ENCODE assay signal across 27 cellular contexts in the genomic region with DNA sequence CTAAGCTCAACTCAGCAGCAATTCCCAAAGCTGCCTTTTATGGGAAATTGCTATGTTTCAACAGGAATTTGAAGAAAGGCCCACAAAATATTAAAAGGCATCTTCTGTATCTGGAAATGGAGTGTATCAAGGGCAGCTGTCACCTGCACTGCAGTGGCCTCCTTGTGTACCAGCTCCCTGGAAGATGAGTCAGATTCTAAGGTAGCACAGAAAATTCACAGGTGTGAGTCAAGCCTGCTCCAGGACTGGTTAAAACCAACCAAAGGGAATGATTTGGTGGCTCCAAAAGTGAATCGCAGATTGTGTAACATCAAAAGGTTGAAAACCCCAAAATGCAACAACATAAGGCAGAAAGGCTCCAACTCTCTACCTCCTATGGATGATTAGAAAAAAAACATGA.
"Had no signal": no experiment of that assay in that cellular context is flagged by ENCODE, and none has a peak within 500 bp of the region (broad histone marks: within the 10 kb centered on the region; RNA-seq: fewer than 3 reads in every experiment).

No MANE protein-coding gene starts in this region.

- H3K36me3 ChIP-seq: heart right ventricle, suprapubic skin, transverse colon had no signal

- H3K9me3 Mint-ChIP-seq: activated CD4-positive, alpha-beta memory T cell treated with anti-CD3 and anti-CD28 coated beads for 36 hours; activated CD4-positive, alpha-beta T cell treated with anti-CD3 and anti-CD28 coated beads, Interleukin-2, amount 10 ng/mL, durations not matched to agents 24 days and 14 days; activated naive CD8-positive, alpha-beta T cell treated with anti-CD3 and anti-CD28 coated beads, Interleukin-2, amount 50 U/mL, for 24 hours; mesothelial cell of epicardium; naive B cell; nephron progenitor cell had no signal

- H3K27ac ChIP-seq: coronary artery, heart right ventricle, suprapubic skin, transverse colon had no signal

- H3K27ac Mint-ChIP-seq: activated CD4-positive, alpha-beta memory T cell treated with anti-CD3 and anti-CD28 coated beads for 36 hours; activated CD4-positive, alpha-beta T cell treated with anti-CD3 and anti-CD28 coated beads, Interleukin-2, amount 10 ng/mL, durations not matched to agents 24 days and 14 days; activated naive CD8-positive, alpha-beta T cell treated with anti-CD3 and anti-CD28 coated beads, Interleukin-2, amount 50 U/mL, for 24 hours; activated T-helper 17 cell treated with anti-CD3 and anti-CD28 coated beads, Interleukin-2, amount 50 U/mL, for 72 hours; effector memory CD8-positive, alpha-beta T cell; mesothelial cell of epicardium; naive B cell; T-helper 17 cell had no signal

- H3K27me3 Mint-ChIP-seq: activated CD4-positive, alpha-beta T cell treated with anti-CD3 and anti-CD28 coated beads, Interleukin-2, amount 10 ng/mL, durations not matched to agents 24 days and 14 days; activated naive CD8-positive, alpha-beta T cell treated with anti-CD3 and anti-CD28 coated beads, Interleukin-2, amount 50 U/mL, for 24 hours; activated T-helper 17 cell treated with anti-CD3 and anti-CD28 coated beads, Interleukin-2, amount 50 U/mL, for 72 hours; effector memory CD8-positive, alpha-beta T cell; T-helper 17 cell had no signal

- H3K36me3 Mint-ChIP-seq: activated CD4-positive, alpha-beta memory T cell treated with anti-CD3 and anti-CD28 coated beads for 36 hours; mesothelial cell of epicardium; naive B cell had no signal

- H3K4me1 Mint-ChIP-seq: activated CD4-positive, alpha-beta T cell treated with anti-CD3 and anti-CD28 coated beads, Interleukin-2, amount 10 ng/mL, durations not matched to agents 24 days and 14 days; activated naive CD8-positive, alpha-beta T cell treated with anti-CD3 and anti-CD28 coated beads, Interleukin-2, amount 50 U/mL, for 24 hours; activated T-helper 17 cell treated with anti-CD3 and anti-CD28 coated beads, Interleukin-2, amount 50 U/mL, for 72 hours; mesothelial cell of epicardium; naive B cell; T-helper 17 cell had no signal

- H3K27me3 ChIP-seq: heart right ventricle, transverse colon had no signal

- H3K4me3 ChIP-seq: coronary artery, suprapubic skin, transverse colon had no signal

- H3K4me1 ChIP-seq: heart right ventricle, suprapubic skin, transverse colon had no signal

- ATAC-seq: activated naive CD8-positive, alpha-beta T cell treated with anti-CD3 and anti-CD28 coated beads, Interleukin-2, amount 50 U/mL, for 24 hours; activated T-helper 17 cell treated with anti-CD3 and anti-CD28 coated beads, Interleukin-2, amount 50 U/mL, for 72 hours; effector memory CD8-positive, alpha-beta T cell; left ventricle myocardium superior; SK-N-SH treated with all-trans-retinoic acid at 6 μM for 48 hours; T-helper 17 cell had no signal

- H3K9me3 ChIP-seq: heart right ventricle, suprapubic skin, transverse colon had no signal

- FAIRE-seq: urothelium cell line had no signal

- H3K4me3 Mint-ChIP-seq: activated CD4-positive, alpha-beta memory T cell treated with anti-CD3 and anti-CD28 coated beads for 36 hours; activated CD4-positive, alpha-beta T cell treated with anti-CD3 and anti-CD28 coated beads, Interleukin-2, amount 10 ng/mL, durations not matched to agents 24 days and 14 days; activated naive CD8-positive, alpha-beta T cell treated with anti-CD3 and anti-CD28 coated beads, Interleukin-2, amount 50 U/mL, for 24 hours; activated T-helper 17 cell treated with anti-CD3 and anti-CD28 coated beads, Interleukin-2, amount 50 U/mL, for 72 hours; effector memory CD8-positive, alpha-beta T cell; mesothelial cell of epicardium; naive B cell; T-helper 17 cell had no signal

- DNase-seq: activated CD4-positive, alpha-beta memory T cell treated with anti-CD3 and anti-CD28 coated beads for 36 hours; activated CD4-positive, alpha-beta T cell treated with anti-CD3 and anti-CD28 coated beads, Interleukin-2, amount 10 ng/mL, durations not matched to agents 24 days and 14 days; activated CD4-positive, CD25-positive, alpha-beta regulatory T cell treated with anti-CD3 and anti-CD28 coated beads, Interleukin-2, amount 50 U/mL, for 72 hours; activated CD8-positive, alpha-beta memory T cell treated with anti-CD3 and anti-CD28 coated beads, Interleukin-2, amount 50 U/mL, for 4 hours; activated gamma-delta T cell treated with Interleukin-2 at 50 U/mL for 16 hours; activated naive CD4-positive, alpha-beta T cell treated with anti-CD3 and anti-CD28 coated beads, Interleukin-2, amount 50 U/mL, for 16 hours; activated naive CD8-positive, alpha-beta T cell treated with anti-CD3 and anti-CD28 coated beads, Interleukin-2, amount 50 U/mL, for 24 hours; activated T-cell treated with anti-CD3 and anti-CD28 coated beads, Interleukin-2, amount 50 U/mL, for 1 hour; cerebellar nuclear complex; effector memory CD8-positive, alpha-beta T cell; foreskin fibroblast; heart right ventricle; kidney glomerular epithelial cell; left ventricle myocardium superior; naive B cell; right cardiac atrium; stimulated activated naive CD4-positive, alpha-beta T cell; T-helper 17 cell; T1000; transverse colon had no signal
